ENCODE assay signal across 16 cellular contexts in the genomic region with DNA sequence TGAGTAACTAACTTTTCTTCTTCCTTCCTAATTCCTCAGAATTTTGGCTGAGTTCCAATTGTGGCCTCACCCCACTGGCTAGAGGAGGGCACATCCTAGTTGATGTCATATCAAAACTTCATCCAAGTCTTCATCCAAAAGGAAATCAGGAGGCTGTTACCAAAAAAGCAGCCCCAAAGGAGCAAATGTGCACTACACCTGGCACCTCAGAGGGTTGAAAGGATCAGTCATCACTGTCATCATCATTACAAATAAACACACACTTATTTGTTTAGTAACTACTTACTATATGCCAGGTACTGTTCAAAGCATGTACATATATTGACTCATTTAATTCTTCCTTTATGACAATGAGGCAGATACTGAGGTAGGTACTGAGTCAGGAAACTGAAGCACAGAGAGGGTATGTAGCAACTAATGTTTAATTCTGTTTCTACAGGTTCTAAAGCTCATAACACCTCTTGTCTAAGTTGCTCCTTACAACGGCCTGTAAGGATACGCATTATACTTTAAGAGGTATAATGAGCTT. TPM values are rescaled to one million over a fixed set of nuclear protein-coding genes. Genes with fewer than 3 reads are reported as not detected.
"Had no signal": no experiment of that assay in that cellular context is flagged by ENCODE, and none has a peak within 500 bp of the region (broad histone marks: within the 10 kb centered on the region; RNA-seq: fewer than 3 reads in every experiment).

No MANE protein-coding gene starts in this region.

- H3K27ac ChIP-seq: colonic mucosa, left ventricle myocardium inferior, ovary, testis, WERI-Rb-1 had no signal

- H3K4me1 Mint-ChIP-seq: activated CD4-positive, alpha-beta T cell treated with anti-CD3 and anti-CD28 coated beads, Interleukin-2, amount 10 ng/mL, durations not matched to agents 7 days and 5 days had no signal

- H3K4me3 Mint-ChIP-seq: activated CD4-positive, alpha-beta T cell treated with anti-CD3 and anti-CD28 coated beads, Interleukin-2, amount 10 ng/mL, durations not matched to agents 7 days and 5 days; activated naive CD8-positive, alpha-beta T cell treated with anti-CD3 and anti-CD28 coated beads, Interleukin-2, amount 50 U/mL, for 24 hours; neural crest cell; stimulated activated naive CD8-positive, alpha-beta T cell treated with anti-CD3 and anti-CD28 coated beads, Interleukin-15, Interleukin-2, amounts not matched to agents 100 ng/mL and 50 ng/mL, for 24 hours had no signal

- DNase-seq: activated CD4-positive, alpha-beta T cell treated with anti-CD3 and anti-CD28 coated beads, Interleukin-2, amount 10 ng/mL, durations not matched to agents 7 days and 5 days; activated naive CD4-positive, alpha-beta T cell treated with Interleukin-2 at 50 U/mL for 16 hours; activated naive CD8-positive, alpha-beta T cell treated with anti-CD3 and anti-CD28 coated beads, Interleukin-2, amount 50 U/mL, for 24 hours; caudate nucleus; colonic mucosa; effector CD4-positive, alpha-beta T cell; left ventricle myocardium inferior; mesenchymal stem cell; ovary; stimulated activated CD4-positive, alpha-beta T cell treated with anti-CD3 and anti-CD28 coated beads, Interleukin-2, amount 100 ng/mL, for 48 hours; T-helper 9 cell; testis; WERI-Rb-1 had no signal

- H3K27me3 ChIP-seq: colonic mucosa, ovary, testis had no signal

- H3K4me1 ChIP-seq: colonic mucosa, left ventricle myocardium inferior had no signal

- ATAC-seq: activated naive CD8-positive, alpha-beta T cell treated with anti-CD3 and anti-CD28 coated beads, Interleukin-2, amount 50 U/mL, for 24 hours had no signal

- H3K4me3 ChIP-seq: colonic mucosa, left ventricle myocardium inferior, ovary, testis had no signal

- H3K27ac Mint-ChIP-seq: activated CD4-positive, alpha-beta T cell treated with anti-CD3 and anti-CD28 coated beads, Interleukin-2, amount 10 ng/mL, durations not matched to agents 7 days and 5 days; activated naive CD8-positive, alpha-beta T cell treated with anti-CD3 and anti-CD28 coated beads, Interleukin-2, amount 50 U/mL, for 24 hours; stimulated activated naive CD8-positive, alpha-beta T cell treated with anti-CD3 and anti-CD28 coated beads, Interleukin-15, Interleukin-2, amounts not matched to agents 100 ng/mL and 50 ng/mL, for 24 hours had no signal

- H3K9me3 ChIP-seq: colonic mucosa, left ventricle myocardium inferior, ovary, testis had no signal

- H3K9me3 Mint-ChIP-seq: activated CD4-positive, alpha-beta T cell treated with anti-CD3 and anti-CD28 coated beads, Interleukin-2, amount 10 ng/mL, durations not matched to agents 7 days and 5 days; activated naive CD8-positive, alpha-beta T cell treated with anti-CD3 and anti-CD28 coated beads, Interleukin-2, amount 50 U/mL, for 24 hours; neural crest cell; stimulated activated naive CD8-positive, alpha-beta T cell treated with anti-CD3 and anti-CD28 coated beads, Interleukin-15, Interleukin-2, amounts not matched to agents 100 ng/mL and 50 ng/mL, for 24 hours had no signal

- H3K36me3 ChIP-seq: colonic mucosa, left ventricle myocardium inferior, ovary, WERI-Rb-1 had no signal

RNA-seq across cellular contexts. Expression of gene PTPN5, which starts 7.4 kb away (rescaled TPM):
- total RNA-seq: activated CD4-positive, alpha-beta T cell treated with anti-CD3 and anti-CD28 coated beads, Interleukin-2, amount 10 ng/mL, durations not matched to agents 7 days and 5 days; SK-MEL-5 had no signal
